In the genomic region with DNA sequence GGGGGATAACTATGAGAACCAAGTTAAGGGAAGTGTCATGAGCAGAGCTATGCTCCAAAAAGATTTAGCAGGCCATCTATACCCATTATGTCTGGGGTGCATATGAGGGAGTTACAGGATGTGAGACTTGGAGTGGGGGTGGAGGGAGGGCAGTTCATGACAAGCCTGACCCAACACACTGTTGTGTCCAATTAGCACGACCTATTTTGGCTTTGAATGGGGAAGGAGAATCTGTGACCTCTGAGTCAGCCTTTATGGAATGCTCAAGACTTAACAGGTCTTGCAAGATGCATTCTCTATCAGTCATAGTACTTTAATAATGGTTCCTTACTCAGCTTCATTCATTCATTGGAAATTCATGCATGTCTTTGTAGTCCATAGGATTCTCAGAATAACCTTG, we compare ENCODE assay signal across 16 cellular contexts.
A peak's percentile ranks its signal among the peaks of the same experiment; 100 is the strongest.
DNase-seq lines count a peak whose midpoint lies in the region; ATAC-seq and TF ChIP-seq lines count a peak whose summit lies in the region.
"Had no signal": no experiment of that assay in that cellular context is flagged by ENCODE, and none has a peak within 500 bp of the region (broad histone marks: within the 10 kb centered on the region; RNA-seq: fewer than 3 reads in every experiment).

No MANE protein-coding gene starts in this region.

- no peak overlapping the region for H3K9ac ChIP-seq in smooth muscle cell (ENCODE audit: low read depth)

- H3K9me3 Mint-ChIP-seq in activated CD4-positive, alpha-beta memory T cell treated with anti-CD3 and anti-CD28 coated beads, Interleukin-2, amount 10 ng/mL, durations not matched to agents 7 days and 5 days = no peaks in the 10 kb centered on the region
- H3K9me3 Mint-ChIP-seq: activated T-helper 1 cell treated with anti-CD3 and anti-CD28 coated beads, Interleukin-12 subunit alpha, Interleukin-12 subunit beta, Interleukin-2, Interleukin-4 antibody, amounts not matched to agents 30 ng/mL and 10 ng/mL and 1 ng/mL, durations not matched to agents 14 hours and 24 hours and 36 hours; T-helper 1 cell treated with Interleukin-12 subunit alpha and Interleukin-12 subunit beta and Interleukin-4 antibody, amounts not matched to agents 30 μg/mL and 1 μg/mL, for 36 hours had no signal

- H3K27ac Mint-ChIP-seq in activated CD4-positive, alpha-beta memory T cell treated with anti-CD3 and anti-CD28 coated beads, Interleukin-2, amount 10 ng/mL, durations not matched to agents 7 days and 5 days = no peak overlapping the region
- H3K27ac Mint-ChIP-seq: activated T-helper 1 cell treated with anti-CD3 and anti-CD28 coated beads, Interleukin-12 subunit alpha, Interleukin-12 subunit beta, Interleukin-2, Interleukin-4 antibody, amounts not matched to agents 30 ng/mL and 10 ng/mL and 1 ng/mL, durations not matched to agents 14 hours and 24 hours and 36 hours; CD8-positive, alpha-beta memory T cell; natural killer cell treated with Interleukin-12 subunit alpha and Interleukin-12 subunit beta and Interleukin-15 and Interleukin-18, amount 100 ng/mL, for 72 hours; stimulated activated naive CD8-positive, alpha-beta T cell treated with anti-CD3 and anti-CD28 coated beads, Interleukin-15, Interleukin-2, amounts not matched to agents 100 ng/mL and 50 ng/mL, for 24 hours; T-helper 1 cell treated with Interleukin-12 subunit alpha and Interleukin-12 subunit beta and Interleukin-4 antibody, amounts not matched to agents 30 μg/mL and 1 μg/mL, for 36 hours had no signal

- H3K4me3 ChIP-seq in fibroblast of villous mesenchyme (ENCODE audit: low read depth, low read length) (no peak overlapping the region), smooth muscle cell (no peak overlapping the region), dorsolateral prefrontal cortex (no peak overlapping the region), upper lobe of left lung (no peak overlapping the region)
- H3K4me3 ChIP-seq: ascending aorta, sigmoid colon had no signal

- H3K27me3 ChIP-seq in smooth muscle cell (ENCODE audit: low read depth) = no peaks in the 10 kb centered on the region
- no peaks in the 10 kb centered on the region for H3K27me3 ChIP-seq in dorsolateral prefrontal cortex
- H3K27me3 ChIP-seq in upper lobe of left lung = no peaks in the 10 kb centered on the region
- H3K27me3 ChIP-seq: ascending aorta, sigmoid colon had no signal

- H3K27ac ChIP-seq in smooth muscle cell (ENCODE audit: low read depth) (peak overlapping the region; percentile 9), dorsolateral prefrontal cortex (no peak overlapping the region), upper lobe of left lung (no peak overlapping the region)
- H3K27ac ChIP-seq: sigmoid colon had no signal

- H3K27me3 Mint-ChIP-seq in activated CD4-positive, alpha-beta memory T cell treated with anti-CD3 and anti-CD28 coated beads, Interleukin-2, amount 10 ng/mL, durations not matched to agents 7 days and 5 days = no peaks in the 10 kb centered on the region
- H3K27me3 Mint-ChIP-seq: CD8-positive, alpha-beta memory T cell; stimulated activated naive CD8-positive, alpha-beta T cell treated with anti-CD3 and anti-CD28 coated beads, Interleukin-15, Interleukin-2, amounts not matched to agents 100 ng/mL and 50 ng/mL, for 24 hours had no signal

- no peaks in the 10 kb centered on the region for H3K36me3 Mint-ChIP-seq in activated CD4-positive, alpha-beta memory T cell treated with anti-CD3 and anti-CD28 coated beads, Interleukin-2, amount 10 ng/mL, durations not matched to agents 7 days and 5 days (ENCODE audit: low read depth)
- H3K36me3 Mint-ChIP-seq: CD8-positive, alpha-beta memory T cell; natural killer cell treated with Interleukin-12 subunit alpha and Interleukin-12 subunit beta and Interleukin-15 and Interleukin-18, amount 100 ng/mL, for 72 hours had no signal

- no peak overlapping the region for H2AFZ ChIP-seq in smooth muscle cell (ENCODE audit: low read depth)

- 56% methylated on average over 1 of the region's 1 CpG for WGBS in smooth muscle cell (ENCODE audit: low lambda C conversion rate)
- WGBS in upper lobe of left lung, 2 donors = 45 to 58% methylated on average over 1 of the region's 1 CpG

- no peaks in the 10 kb centered on the region for H3K4me1 Mint-ChIP-seq in activated CD4-positive, alpha-beta memory T cell treated with anti-CD3 and anti-CD28 coated beads, Interleukin-2, amount 10 ng/mL, durations not matched to agents 7 days and 5 days
- H3K4me1 Mint-ChIP-seq: CD8-positive, alpha-beta memory T cell had no signal

- no peak overlapping the region for H3K4me3 Mint-ChIP-seq in activated CD4-positive, alpha-beta memory T cell treated with anti-CD3 and anti-CD28 coated beads, Interleukin-2, amount 10 ng/mL, durations not matched to agents 7 days and 5 days
- H3K4me3 Mint-ChIP-seq: activated T-helper 1 cell treated with anti-CD3 and anti-CD28 coated beads, Interleukin-12 subunit alpha, Interleukin-12 subunit beta, Interleukin-2, Interleukin-4 antibody, amounts not matched to agents 30 ng/mL and 10 ng/mL and 1 ng/mL, durations not matched to agents 14 hours and 24 hours and 36 hours; CD8-positive, alpha-beta memory T cell; natural killer cell treated with Interleukin-12 subunit alpha and Interleukin-12 subunit beta and Interleukin-15 and Interleukin-18, amount 100 ng/mL, for 72 hours; stimulated activated naive CD8-positive, alpha-beta T cell treated with anti-CD3 and anti-CD28 coated beads, Interleukin-15, Interleukin-2, amounts not matched to agents 100 ng/mL and 50 ng/mL, for 24 hours; T-helper 1 cell treated with Interleukin-12 subunit alpha and Interleukin-12 subunit beta and Interleukin-4 antibody, amounts not matched to agents 30 μg/mL and 1 μg/mL, for 36 hours had no signal

- H3K9me3 ChIP-seq in smooth muscle cell (replicated peaks; ENCODE audit: low read depth) (no peaks in the 10 kb centered on the region), upper lobe of left lung (no peaks in the 10 kb centered on the region)
- H3K9me3 ChIP-seq: ascending aorta, sigmoid colon had no signal

- POLR2A ChIA-PET in activated CD4-positive, alpha-beta memory T cell treated with anti-CD3 and anti-CD28 coated beads, Interleukin-2, amount 10 ng/mL, durations not matched to agents 7 days and 5 days (lab: Charles Lee) = no interaction called here

- DNase-seq in HCEC 1CT (peak; percentile 91), T1000 (lab: John Stamatoyannopoulos, UW) (peak; percentile 3), fibroblast of villous mesenchyme (ENCODE audit: low read depth) (peak; percentile 48), smooth muscle cell (lab: John Stamatoyannopoulos, UW; ENCODE audit: unreplicated experiment) (no peak), dorsolateral prefrontal cortex (no peak), upper lobe of left lung (no peak)
- DNase-seq in activated CD4-positive, alpha-beta memory T cell treated with anti-CD3 and anti-CD28 coated beads, Interleukin-2, amount 10 ng/mL, durations not matched to agents 7 days and 5 days = no peak
- DNase-seq: activated CD4-positive, alpha-beta T cell treated with anti-CD3 and anti-CD28 coated beads, Interleukin-2, amount 50 U/mL, for 1 hour; CD8-positive, alpha-beta memory T cell; head of caudate nucleus; sigmoid colon had no signal

- no peaks in the 10 kb centered on the region for H4K20me1 ChIP-seq in smooth muscle cell (ENCODE audit: low read depth)

- H3K36me3 ChIP-seq in smooth muscle cell (ENCODE audit: low read depth) (no peaks in the 10 kb centered on the region), upper lobe of left lung (no peaks in the 10 kb centered on the region)
- H3K36me3 ChIP-seq: ascending aorta, sigmoid colon had no signal

- no peak for TF ChIP-seq POLR2A in upper lobe of left lung (IDR thresholded peaks at IDR 0.05)

- no peaks in the 10 kb centered on the region for H3F3A ChIP-seq in smooth muscle cell (ENCODE audit: low read depth)

- no peaks in the 10 kb centered on the region for H3K79me2 ChIP-seq in smooth muscle cell (ENCODE audit: low read depth)

- ATAC-seq in upper lobe of left lung (ENCODE audit: low FRiP score in 2 of 2) = no peak
- ATAC-seq: natural killer cell treated with Interleukin-12 subunit alpha and Interleukin-12 subunit beta and Interleukin-15 and Interleukin-18, amount 100 ng/mL, for 72 hours had no signal

- TF ChIP-seq EP300 in upper lobe of left lung (IDR thresholded peaks at IDR 0.05) = no peak

- CTCF ChIA-PET in activated CD4-positive, alpha-beta memory T cell treated with anti-CD3 and anti-CD28 coated beads, Interleukin-2, amount 10 ng/mL, durations not matched to agents 7 days and 5 days (lab: Charles Lee) = no interaction called here

- H3K4me1 ChIP-seq in smooth muscle cell (ENCODE audit: low read depth) = no peaks in the 10 kb centered on the region
- H3K4me1 ChIP-seq in upper lobe of left lung = no peaks in the 10 kb centered on the region
- H3K4me1 ChIP-seq: sigmoid colon had no signal

- intact Hi-C loops in dorsolateral prefrontal cortex (cut with DNase I) = no loop called here

- TF ChIP-seq CTCF in fibroblast of villous mesenchyme (IDR thresholded peaks at IDR 0.05; ENCODE audit: insufficient read depth, low read depth, low read length) (no peak), smooth muscle cell (IDR thresholded peaks at IDR 0.05; ENCODE audit: borderline replicate concordance, insufficient read depth, poor library complexity, severe bottlenecking) (no peak), dorsolateral prefrontal cortex (IDR thresholded peaks at IDR 0.05 in 54 of 56, conservative IDR thresholded peaks at IDR 0.05 in 2 of 56; ENCODE audit: low read depth in 1 of 56, partially characterized antibody in 56 of 56) (no peak), upper lobe of left lung (IDR thresholded peaks at IDR 0.05) (no peak)

- H3K4me2 ChIP-seq in smooth muscle cell = no peak overlapping the region

Comparison
In these comparisons a context has a peak if more than half of its experiments do, and no peak if none do; other contexts are left out.
1. DNase-seq: peak in HCEC 1CT (single experiment), T1000 (single experiment) and fibroblast of villous mesenchyme (single experiment); none in smooth muscle cell (single experiment), activated CD4-positive, alpha-beta memory T cell treated with anti-CD3 and anti-CD28 coated beads, Interleukin-2, amount 10 ng/mL, durations not matched to agents 7 days and 5 days (single experiment), dorsolateral prefrontal cortex (0 of 10) and upper lobe of left lung (0 of 2).